ENCODE assay signal across 28 cellular contexts in the genomic region with DNA sequence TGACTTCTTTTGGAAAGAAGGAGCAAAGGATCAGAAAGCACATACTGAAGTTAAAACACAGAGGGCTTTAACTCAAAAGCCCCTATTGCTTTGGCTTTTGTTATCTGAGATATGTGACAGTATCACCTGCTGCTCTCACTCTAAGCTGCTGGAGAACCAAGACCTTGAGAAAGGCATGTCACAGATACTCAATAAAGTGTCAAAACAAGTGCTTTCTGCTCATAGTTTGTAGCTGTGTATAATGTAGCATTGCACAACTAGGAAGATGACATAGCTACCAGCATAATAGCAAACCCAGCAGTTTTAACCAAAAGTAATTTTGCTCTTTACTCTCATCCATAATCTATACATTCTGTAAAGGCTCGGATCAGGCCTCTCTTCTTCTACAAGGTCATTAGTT.
"Had no signal": no experiment of that assay in that cellular context is flagged by ENCODE, and none has a peak within 500 bp of the region (broad histone marks: within the 10 kb centered on the region; RNA-seq: fewer than 3 reads in every experiment).

No MANE protein-coding gene starts in this region.

- FAIRE-seq: urothelium cell line had no signal

- H3K27ac Mint-ChIP-seq: stimulated activated effector memory CD8-positive, alpha-beta T cell treated with anti-CD3 and anti-CD28 coated beads, Interleukin-12 subunit alpha, Interleukin-12 subunit beta, amount 100 ng/mL, for 72 hours; stimulated activated memory B cell treated with anti-CD40 and anti-IgM and Interleukin-4, amounts not matched to agents 10 μg/mL and 1 μg/mL and 100 μg/mL, for 72 hours; stimulated activated naive B cell treated with anti-CD40 and anti-IgM and Interleukin-4, amounts not matched to agents 10 μg/mL and 1 μg/mL and 100 μg/mL, for 72 hours; stimulated activated naive CD8-positive, alpha-beta T cell treated with anti-CD3 and anti-CD28 coated beads, Interleukin-15, amount 100 ng/mL, for 72 hours; stimulated activated naive CD8-positive, alpha-beta T cell treated with anti-CD3 and anti-CD28 coated beads, Interleukin-15, Interleukin-2, amounts not matched to agents 100 ng/mL and 50 ng/mL, for 24 hours; type B pancreatic cell had no signal

- H3K27me3 Mint-ChIP-seq: stimulated activated memory B cell treated with anti-CD40 and anti-IgM and Interleukin-4, amounts not matched to agents 10 μg/mL and 1 μg/mL and 100 μg/mL, for 72 hours; stimulated activated naive B cell treated with anti-CD40 and anti-IgM and Interleukin-4, amounts not matched to agents 10 μg/mL and 1 μg/mL and 100 μg/mL, for 72 hours; stimulated activated naive CD8-positive, alpha-beta T cell treated with anti-CD3 and anti-CD28 coated beads, Interleukin-15, amount 100 ng/mL, for 72 hours; stimulated activated naive CD8-positive, alpha-beta T cell treated with anti-CD3 and anti-CD28 coated beads, Interleukin-15, Interleukin-2, amounts not matched to agents 100 ng/mL and 50 ng/mL, for 24 hours; type B pancreatic cell had no signal

- H3K9me3 ChIP-seq: suprapubic skin, testis, thoracic aorta, thyroid gland, transverse colon, upper lobe of right lung, uterus, vagina had no signal

- H3K36me3 ChIP-seq: stomach, suprapubic skin, thoracic aorta, thyroid gland, tibial artery, tibial nerve, transverse colon, upper lobe of left lung, upper lobe of right lung, uterus, vagina had no signal

- DNase-seq: stimulated activated CD4-positive, alpha-beta T cell treated with anti-CD3 and anti-CD28 coated beads, Interleukin-2, amount 100 ng/mL, for 48 hours; stimulated activated CD4-positive, alpha-beta T cell treated with anti-CD3 and anti-CD28 coated beads, Interleukin-4, amount 100 ng/mL, for 1 hour; stimulated activated CD4-positive, alpha-beta T cell treated with anti-CD3 and anti-CD28 coated beads, Interleukin-4, amount 100 ng/mL, for 24 hours; stimulated activated CD4-positive, alpha-beta T cell treated with anti-CD3 and anti-CD28 coated beads, Interleukin-4, amount 100 ng/mL, for 4 hours; stimulated activated CD8-positive, alpha-beta memory T cell treated with anti-CD3 and anti-CD28 coated beads, Interleukin-4, amount 100 ng/mL, for 48 hours; stimulated activated naive B cell treated with anti-CD40 and anti-IgM and Interleukin-4, amounts not matched to agents 10 μg/mL and 1 μg/mL and 100 μg/mL, for 72 hours; stimulated activated naive CD4-positive, alpha-beta T cell; stimulated activated naive CD4-positive, alpha-beta T cell treated with Interleukin-2 at 50 U/mL for 16 hours; stimulated activated naive CD8-positive, alpha-beta T cell treated with anti-CD3 and anti-CD28 coated beads, Interleukin-15, amount 100 ng/mL, for 72 hours; stimulated activated naive CD8-positive, alpha-beta T cell treated with anti-CD3 and anti-CD28 coated beads, Interleukin-15, Interleukin-2, amounts not matched to agents 100 U/mL and 50 U/mL, for 24 hours; stomach; substantia nigra; testis; thyroid gland; tibial artery; transverse colon; upper lobe of left lung; upper lobe of right lung; uterus had no signal

- H3K4me1 ChIP-seq: stomach, suprapubic skin, testis, thyroid gland, tibial artery, tibial nerve, transverse colon, upper lobe of left lung, upper lobe of right lung, uterus, vagina had no signal

- H3K36me3 Mint-ChIP-seq: stimulated activated effector memory CD8-positive, alpha-beta T cell treated with anti-CD3 and anti-CD28 coated beads, Interleukin-12 subunit alpha, Interleukin-12 subunit beta, amount 100 ng/mL, for 72 hours; stimulated activated memory B cell treated with anti-CD40 and anti-IgM and Interleukin-4, amounts not matched to agents 10 μg/mL and 1 μg/mL and 100 μg/mL, for 72 hours; stimulated activated naive B cell treated with anti-CD40 and anti-IgM and Interleukin-4, amounts not matched to agents 10 μg/mL and 1 μg/mL and 100 μg/mL, for 72 hours; type B pancreatic cell had no signal

- H3K4me3 Mint-ChIP-seq: stimulated activated effector memory CD8-positive, alpha-beta T cell treated with anti-CD3 and anti-CD28 coated beads, Interleukin-12 subunit alpha, Interleukin-12 subunit beta, amount 100 ng/mL, for 72 hours; stimulated activated memory B cell treated with anti-CD40 and anti-IgM and Interleukin-4, amounts not matched to agents 10 μg/mL and 1 μg/mL and 100 μg/mL, for 72 hours; stimulated activated naive B cell treated with anti-CD40 and anti-IgM and Interleukin-4, amounts not matched to agents 10 μg/mL and 1 μg/mL and 100 μg/mL, for 72 hours; stimulated activated naive CD8-positive, alpha-beta T cell treated with anti-CD3 and anti-CD28 coated beads, Interleukin-15, amount 100 ng/mL, for 72 hours; stimulated activated naive CD8-positive, alpha-beta T cell treated with anti-CD3 and anti-CD28 coated beads, Interleukin-15, Interleukin-2, amounts not matched to agents 100 ng/mL and 50 ng/mL, for 24 hours; type B pancreatic cell had no signal

- ATAC-seq: stimulated activated effector memory CD8-positive, alpha-beta T cell treated with anti-CD3 and anti-CD28 coated beads, Interleukin-12 subunit alpha, Interleukin-12 subunit beta, amount 100 ng/mL, for 72 hours; stimulated activated memory B cell treated with anti-CD40 and anti-IgM and Interleukin-4, amounts not matched to agents 10 μg/mL and 1 μg/mL and 100 μg/mL, for 72 hours; stimulated activated naive B cell treated with anti-CD40 and anti-IgM and Interleukin-4, amounts not matched to agents 10 μg/mL and 1 μg/mL and 100 μg/mL, for 72 hours; stimulated activated naive CD8-positive, alpha-beta T cell treated with anti-CD3 and anti-CD28 coated beads, Interleukin-15, amount 100 ng/mL, for 72 hours; stimulated activated naive CD8-positive, alpha-beta T cell treated with anti-CD3 and anti-CD28 coated beads, Interleukin-15, Interleukin-2, amounts not matched to agents 100 U/mL and 50 U/mL, for 24 hours; upper lobe of right lung had no signal

- H3K4me3 ChIP-seq: stomach, suprapubic skin, testis, thoracic aorta, thyroid gland, tibial artery, tibial nerve, transverse colon, upper lobe of left lung, upper lobe of right lung, uterus, vagina had no signal

- H3K27ac ChIP-seq: stomach, suprapubic skin, testis, thoracic aorta, thyroid gland, tibial artery, tibial nerve, transverse colon, upper lobe of left lung, upper lobe of right lung, uterus, vagina had no signal

- H3K27me3 ChIP-seq: stomach, suprapubic skin, testis, thyroid gland, tibial artery, tibial nerve, transverse colon, upper lobe of left lung, upper lobe of right lung, uterus, vagina had no signal

- H3K4me1 Mint-ChIP-seq: stimulated activated effector memory CD8-positive, alpha-beta T cell treated with anti-CD3 and anti-CD28 coated beads, Interleukin-12 subunit alpha, Interleukin-12 subunit beta, amount 100 ng/mL, for 72 hours; stimulated activated memory B cell treated with anti-CD40 and anti-IgM and Interleukin-4, amounts not matched to agents 10 μg/mL and 1 μg/mL and 100 μg/mL, for 72 hours; stimulated activated naive B cell treated with anti-CD40 and anti-IgM and Interleukin-4, amounts not matched to agents 10 μg/mL and 1 μg/mL and 100 μg/mL, for 72 hours; stimulated activated naive CD8-positive, alpha-beta T cell treated with anti-CD3 and anti-CD28 coated beads, Interleukin-15, amount 100 ng/mL, for 72 hours had no signal
